Comparison of ENCODE assay signal across 8 cellular contexts in the genomic region with DNA sequence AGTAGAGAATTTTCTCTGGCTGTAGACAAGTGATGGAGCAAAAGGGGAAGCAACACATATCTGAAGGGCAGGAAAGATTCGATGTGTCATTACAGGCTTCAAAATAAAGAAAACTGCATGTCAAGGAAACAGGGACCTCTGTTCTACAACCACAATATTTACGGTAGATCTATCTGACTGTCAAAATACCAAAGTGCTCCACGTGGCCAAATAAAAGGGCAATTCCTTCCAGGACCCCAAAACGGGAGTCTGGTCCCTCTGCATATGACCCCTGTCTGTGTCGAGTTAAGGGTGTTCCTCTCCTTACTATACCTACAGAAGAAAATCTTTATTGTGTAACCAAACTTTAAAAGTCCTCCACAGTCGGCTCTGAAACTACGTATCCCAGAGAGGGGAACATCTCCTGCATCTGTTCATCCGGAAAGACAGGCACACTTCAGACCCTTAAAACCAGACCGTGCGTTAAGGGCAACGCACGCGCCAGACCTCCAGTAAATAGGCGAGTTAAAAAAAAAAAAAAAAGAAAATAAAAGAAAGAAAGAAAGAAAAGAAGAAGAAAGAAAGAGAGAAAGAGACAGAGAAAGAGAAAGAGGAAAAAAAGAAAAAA. TPM values are rescaled to one million over a fixed set of nuclear protein-coding genes. Genes with fewer than 3 reads are reported as not detected.
A peak's percentile ranks its signal among the peaks of the same experiment; 100 is the strongest.
DNase-seq lines count a peak whose midpoint lies in the region; ATAC-seq and TF ChIP-seq lines count a peak whose summit lies in the region.

No MANE protein-coding gene starts in this region.

- in situ Hi-C loops in ACHN (cut with HindIII; ENCODE audit: low pct_ligation_motif_present, low pct_unique_long_range_greater_than_20kb, low sequenced_read_pairs) = no loop called here

- peak; percentile 15 for DNase-seq in NOMO-1 treated with dmso at 0.1 percent for 144 hours (lab: John Stamatoyannopoulos, UW; ENCODE audit: unreplicated experiment)
- no peak for DNase-seq in coronary artery (ENCODE audit: low spot score)
- no peak for DNase-seq in natural killer cell
- no peak for DNase-seq in NCI-H226
- DNase-seq in ACHN = no peak

- H3K4me3 ChIP-seq in GM08714 (ENCODE audit: low read length) = peak overlapping the region; percentile 93
- H3K4me3 ChIP-seq in coronary artery = peak overlapping the region; percentile 82

- ATAC-seq in natural killer cell (no peak), GM21619 (IDR thresholded peaks at IDR 0.05; ENCODE audit: unreplicated experiment) (no peak), GM19035 (IDR thresholded peaks at IDR 0.05; ENCODE audit: unreplicated experiment) (no peak)

- no peak for TF ChIP-seq CTCF in coronary artery (IDR thresholded peaks at IDR 0.05)
- TF ChIP-seq CTCF in natural killer cell (IDR thresholded peaks at IDR 0.05) = no peak

- H3K9me3 Mint-ChIP-seq in natural killer cell = no peaks in the 10 kb centered on the region

- H3K27me3 Mint-ChIP-seq in natural killer cell (ENCODE audit: low read depth in 2 of 2) = no peaks in the 10 kb centered on the region

- peaks cover 28% of the 10 kb centered on the region in 2 donors for H3K4me1 Mint-ChIP-seq in natural killer cell

- H3K36me3 Mint-ChIP-seq in natural killer cell = no peaks in the 10 kb centered on the region

- H3K27ac Mint-ChIP-seq in natural killer cell = peak overlapping the region; percentile 87 to 89

- peak overlapping the region; percentile 93 for H3K4me3 Mint-ChIP-seq in natural killer cell

- intact Hi-C loops in natural killer cell (cut with micrococcal nuclease) = no loop called here

- H3K27ac ChIP-seq in coronary artery = no peak overlapping the region

RNA-seq across cellular contexts. Expression of gene CLNS1A, which starts 0.8 kb away (rescaled TPM):
- total RNA-seq in natural killer cell = 10 to 100 TPM; 48.6 to 58.2 (median 57.6) TPM

RNA-seq across cellular contexts. Expression of gene AQP11, which starts 47.1 kb away (rescaled TPM):
- total RNA-seq in natural killer cell = under 1 TPM; 0.21 to 0.55 (median 0.50) TPM
